Comparison of ENCODE assay signal across 31 cellular contexts in the genomic region with DNA sequence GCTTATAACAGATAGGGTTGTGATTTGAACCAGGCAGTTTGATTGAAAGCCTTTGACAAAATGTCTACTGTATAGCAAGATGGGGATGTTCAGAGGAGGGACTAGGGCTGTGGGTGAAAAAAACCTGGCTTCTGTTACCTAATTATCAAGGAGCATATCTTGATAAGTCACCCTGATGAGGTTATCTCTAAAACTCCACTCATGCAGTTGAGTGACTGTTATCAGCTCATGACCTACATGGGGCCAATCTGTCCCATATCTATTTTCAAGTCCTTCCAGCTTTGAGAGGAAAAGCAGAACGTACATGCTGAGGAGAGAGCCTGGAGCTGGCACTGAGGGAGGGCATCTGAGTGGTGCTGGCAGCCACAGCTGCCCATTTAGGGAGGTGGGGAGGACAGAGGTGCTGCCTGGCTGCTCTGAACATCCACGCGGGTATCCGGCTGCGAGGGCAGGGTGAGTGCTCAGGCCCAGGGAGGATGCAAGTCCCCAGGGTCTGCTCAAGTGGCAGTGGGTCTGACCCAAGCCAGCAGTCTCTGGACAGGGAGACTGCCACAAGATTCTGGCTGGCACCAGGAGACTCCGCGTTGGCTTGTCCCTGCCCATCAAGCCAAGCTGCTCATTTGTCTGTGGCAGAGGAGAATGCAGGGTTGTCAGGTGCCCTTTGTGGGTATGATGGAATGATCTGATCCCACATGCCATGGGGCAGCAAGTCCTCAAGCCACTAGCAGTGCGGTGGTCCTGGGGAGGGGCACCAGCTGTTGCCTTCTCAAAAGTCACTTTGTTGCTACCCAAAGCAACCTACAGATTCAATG. TPM values are rescaled to one million over a fixed set of nuclear protein-coding genes. Genes with fewer than 3 reads are reported as not detected.
DNase-seq lines count a peak whose midpoint lies in the region; ATAC-seq and TF ChIP-seq lines count a peak whose summit lies in the region.
"Had no signal": no experiment of that assay in that cellular context is flagged by ENCODE, and none has a peak within 500 bp of the region (broad histone marks: within the 10 kb centered on the region; RNA-seq: fewer than 3 reads in every experiment).

No MANE protein-coding gene starts in this region.

- H3K9me3 Mint-ChIP-seq in activated T-cell treated with anti-CD3 and anti-CD28 coated beads, Interleukin-2, amount 50 U/mL, for 72 hours: no peaks in the 10 kb centered on the region
- H3K9me3 Mint-ChIP-seq: CD14-positive monocyte; immature natural killer cell; naive B cell; stimulated activated memory B cell treated with anti-CD40 and anti-IgM and Interleukin-4, amounts not matched to agents 10 μg/mL and 1 μg/mL and 100 μg/mL, for 72 hours had no signal

- H4K8ac ChIP-seq in mesenchymal stem cell (ENCODE audit: low read length): no peak overlapping the region

- H3K4me2 ChIP-seq in mesenchymal stem cell (ENCODE audit: low read length, poor library complexity, severe bottlenecking) (no peak overlapping the region), smooth muscle cell (no peak overlapping the region)

- no peak overlapping the region for H3K4me3 ChIP-seq in mesenchymal stem cell (ENCODE audit: insufficient read depth in 1 of 2, low read depth in 1 of 2, low read length in 2 of 2)
- no peak overlapping the region for H3K4me3 ChIP-seq in smooth muscle cell
- H3K4me3 ChIP-seq: dorsolateral prefrontal cortex, gastroesophageal sphincter, left lung, psoas muscle had no signal

- 89% methylated on average over 8 of the region's 8 CpGs for WGBS in mesenchymal stem cell
- 88% methylated on average over 8 of the region's 8 CpGs for WGBS in smooth muscle cell (ENCODE audit: low lambda C conversion rate)

- H3K23ac ChIP-seq in mesenchymal stem cell (ENCODE audit: low read length in 2 of 2): no peak overlapping the region

- peak overlapping the region; percentile 25 for H3K27ac Mint-ChIP-seq in activated T-cell treated with anti-CD3 and anti-CD28 coated beads, Interleukin-2, amount 50 U/mL, for 72 hours
- H3K27ac Mint-ChIP-seq: activated CD8-positive, alpha-beta memory T cell treated with anti-CD3 and anti-CD28 coated beads, Interleukin-2, amount 10 ng/mL, durations not matched to agents 7 days and 5 days; naive B cell; stimulated activated memory B cell treated with anti-CD40 and anti-IgM and Interleukin-4, amounts not matched to agents 10 μg/mL and 1 μg/mL and 100 μg/mL, for 72 hours had no signal

- H3K27me3 ChIP-seq in mesenchymal stem cell (ENCODE audit: control insufficient read depth in 1 of 2, insufficient read depth in 1 of 2, low read length in 2 of 2) (no peaks in the 10 kb centered on the region), smooth muscle cell (ENCODE audit: low read depth) (no peaks in the 10 kb centered on the region)
- H3K27me3 ChIP-seq: brain microvascular endothelial cell, dorsolateral prefrontal cortex, gastroesophageal sphincter, left lung had no signal

- H3K4me3 Mint-ChIP-seq in activated T-cell treated with anti-CD3 and anti-CD28 coated beads, Interleukin-2, amount 50 U/mL, for 72 hours: no peak overlapping the region
- H3K4me3 Mint-ChIP-seq: activated CD8-positive, alpha-beta memory T cell treated with anti-CD3 and anti-CD28 coated beads, Interleukin-2, amount 10 ng/mL, durations not matched to agents 7 days and 5 days; CD14-positive monocyte; immature natural killer cell; naive B cell; stimulated activated memory B cell treated with anti-CD40 and anti-IgM and Interleukin-4, amounts not matched to agents 10 μg/mL and 1 μg/mL and 100 μg/mL, for 72 hours had no signal

- H3K4me1 Mint-ChIP-seq in activated T-cell treated with anti-CD3 and anti-CD28 coated beads, Interleukin-2, amount 50 U/mL, for 72 hours (ENCODE audit: low read depth): peaks cover 17% of the 10 kb centered on the region
- H3K4me1 Mint-ChIP-seq: CD14-positive monocyte; immature natural killer cell; stimulated activated memory B cell treated with anti-CD40 and anti-IgM and Interleukin-4, amounts not matched to agents 10 μg/mL and 1 μg/mL and 100 μg/mL, for 72 hours had no signal

- DNase-seq in activated T-cell treated with anti-CD3 and anti-CD28 coated beads, Interleukin-2, amount 50 U/mL, for 72 hours: no peak
- no peak for DNase-seq in activated T-cell treated with anti-CD3 and anti-CD28 coated beads, Interleukin-2, amount 50 U/mL, for 1 hour
- DNase-seq in erythroblast (lab: John Stamatoyannopoulos, UW) (peak; percentile 24 to 76), mesenchymal stem cell (no peak), smooth muscle cell (lab: John Stamatoyannopoulos, UW; ENCODE audit: unreplicated experiment) (no peak), NOMO-1 (lab: John Stamatoyannopoulos, UW; ENCODE audit: unreplicated experiment in 2 of 2) (no peak)
- DNase-seq in effector CD4-positive, alpha-beta T cell: no peak
- DNase-seq: 8988T; activated CD8-positive, alpha-beta memory T cell treated with anti-CD3 and anti-CD28 coated beads, Interleukin-2, amount 10 ng/mL, durations not matched to agents 7 days and 5 days; activated naive CD4-positive, alpha-beta T cell treated with Interleukin-2 at 50 U/mL for 16 hours; activated T-cell treated with anti-CD3 and anti-CD28 coated beads, Interleukin-2, amount 50 U/mL, for 48 hours; Caco-2; dorsolateral prefrontal cortex; hypothalamus; immature natural killer cell; Karpas-422; left lung; naive B cell; NCI-H2029 treated with DMSO at 0.1 percent for 48 hours; NCI-H69; psoas muscle; SIG-M5; substantia nigra had no signal

- no peaks in the 10 kb centered on the region for H3K79me1 ChIP-seq in mesenchymal stem cell (replicated peaks; ENCODE audit: low read length, poor library complexity, severe bottlenecking)

- no peak for TF ChIP-seq CTCF in smooth muscle cell (IDR thresholded peaks at IDR 0.05; ENCODE audit: borderline replicate concordance, insufficient read depth, poor library complexity, severe bottlenecking)

- H2AK5ac ChIP-seq in mesenchymal stem cell (ENCODE audit: low read length, severe bottlenecking): peak overlapping the region; percentile 65

- peaks cover 0 to 3% of the 10 kb centered on the region in 2 donors for H3K36me3 Mint-ChIP-seq in activated T-cell treated with anti-CD3 and anti-CD28 coated beads, Interleukin-2, amount 50 U/mL, for 72 hours (ENCODE audit: insufficient read depth in 2 of 2)

- H2AFZ ChIP-seq in mesenchymal stem cell (ENCODE audit: low read depth, low read length) (no peak overlapping the region), smooth muscle cell (ENCODE audit: low read depth) (no peak overlapping the region)

- H3K79me2 ChIP-seq in smooth muscle cell (ENCODE audit: low read depth): no peaks in the 10 kb centered on the region

- H4K91ac ChIP-seq in mesenchymal stem cell (ENCODE audit: low read length): no peak overlapping the region

- H3K4me1 ChIP-seq in mesenchymal stem cell (ENCODE audit: control insufficient read depth, insufficient read depth, low read depth, low read length): peaks cover 20% of the 10 kb centered on the region
- H3K4me1 ChIP-seq in smooth muscle cell (ENCODE audit: low read depth): no peaks in the 10 kb centered on the region
- H3K4me1 ChIP-seq: Caco-2, gastroesophageal sphincter, left lung had no signal

- no peak overlapping the region for H3K18ac ChIP-seq in mesenchymal stem cell (ENCODE audit: low read depth in 1 of 2, low read length in 2 of 2)

- H2BK12ac ChIP-seq in mesenchymal stem cell (ENCODE audit: low read length in 2 of 2): no peak overlapping the region

- H3K36me3 ChIP-seq in mesenchymal stem cell (ENCODE audit: control insufficient read depth in 1 of 2, insufficient read depth in 2 of 2, low read depth in 1 of 2, low read length in 2 of 2) (peaks cover 7 to 28% of the 10 kb centered on the region in 2 experiments), smooth muscle cell (ENCODE audit: low read depth) (no peaks in the 10 kb centered on the region)
- H3K36me3 ChIP-seq: brain microvascular endothelial cell had no signal

- H3K27me3 Mint-ChIP-seq in activated T-cell treated with anti-CD3 and anti-CD28 coated beads, Interleukin-2, amount 50 U/mL, for 72 hours (ENCODE audit: low read depth): no peaks in the 10 kb centered on the region
- H3K27me3 Mint-ChIP-seq: activated CD8-positive, alpha-beta memory T cell treated with anti-CD3 and anti-CD28 coated beads, Interleukin-2, amount 10 ng/mL, durations not matched to agents 7 days and 5 days; naive B cell; stimulated activated memory B cell treated with anti-CD40 and anti-IgM and Interleukin-4, amounts not matched to agents 10 μg/mL and 1 μg/mL and 100 μg/mL, for 72 hours had no signal

- ATAC-seq in activated T-cell treated with anti-CD3 and anti-CD28 coated beads, Interleukin-2, amount 50 U/mL, for 72 hours (replicated peaks in 1 of 2): no peak
- ATAC-seq in HG03442 (IDR thresholded peaks at IDR 0.05; ENCODE audit: unreplicated experiment): no peak
- ATAC-seq: activated CD8-positive, alpha-beta memory T cell treated with anti-CD3 and anti-CD28 coated beads, Interleukin-2, amount 10 ng/mL, durations not matched to agents 7 days and 5 days; gastroesophageal sphincter; HepG2; left lung; Panc1; psoas muscle; stimulated activated memory B cell treated with anti-CD40 and anti-IgM and Interleukin-4, amounts not matched to agents 10 μg/mL and 1 μg/mL and 100 μg/mL, for 72 hours had no signal

- H3K27ac ChIP-seq in mesenchymal stem cell (ENCODE audit: low read length, poor library complexity, severe bottlenecking) (no peak overlapping the region), smooth muscle cell (ENCODE audit: low read depth) (peak overlapping the region; percentile 12)
- H3K27ac ChIP-seq: brain microvascular endothelial cell, dorsolateral prefrontal cortex, gastroesophageal sphincter, left lung, psoas muscle had no signal

- no peaks in the 10 kb centered on the region for H3F3A ChIP-seq in smooth muscle cell (ENCODE audit: low read depth)

- no peaks in the 10 kb centered on the region for H4K20me1 ChIP-seq in smooth muscle cell (ENCODE audit: low read depth)

- H2BK5ac ChIP-seq in mesenchymal stem cell (ENCODE audit: low read depth, low read length, poor library complexity, severe bottlenecking): no peak overlapping the region

- H3K4ac ChIP-seq in mesenchymal stem cell (ENCODE audit: low read depth in 1 of 2, low read length in 2 of 2): no peak overlapping the region

- H3K9me3 ChIP-seq in mesenchymal stem cell (ENCODE audit: control insufficient read depth, low read length): peaks cover 6% of the 10 kb centered on the region
- H3K9me3 ChIP-seq in smooth muscle cell (replicated peaks; ENCODE audit: low read depth): no peaks in the 10 kb centered on the region
- H3K9me3 ChIP-seq: Caco-2, gastroesophageal sphincter, left lung, psoas muscle had no signal

- H2BK15ac ChIP-seq in mesenchymal stem cell (ENCODE audit: low read depth, poor library complexity, severe bottlenecking): no peak overlapping the region

- no peak overlapping the region for H3K14ac ChIP-seq in mesenchymal stem cell (ENCODE audit: low read length in 2 of 2)

- no peak for TF ChIP-seq POLR2A in erythroblast (IDR thresholded peaks at IDR 0.05; ENCODE audit: low read length)

- H3K9ac ChIP-seq in mesenchymal stem cell (ENCODE audit: low read length): no peak overlapping the region
- H3K9ac ChIP-seq in smooth muscle cell (ENCODE audit: low read depth): no peak overlapping the region

- no peak overlapping the region for H2BK120ac ChIP-seq in mesenchymal stem cell (ENCODE audit: low read depth, low read length)

RNA-seq across cellular contexts. Expression of a gene that starts 29.2 kb away (rescaled TPM):
- total RNA-seq in activated T-cell treated with anti-CD3 and anti-CD28 coated beads, Interleukin-2, amount 50 U/mL, for 72 hours: 10 to 100 TPM; 25.8 to 28.7 TPM
- 13.9 TPM for polyA plus RNA-seq in mesenchymal stem cell (2013, experiment 1 of 2)
- 12.1 TPM for polyA plus RNA-seq in mesenchymal stem cell (2013, experiment 2 of 2)
- 9.8 and 32.3 TPM in 2 replicates for total RNA-seq in smooth muscle cell
- 31.0 and 51.9 TPM in 2 replicates for polyA plus RNA-seq in smooth muscle cell

RNA-seq across cellular contexts. Expression of a gene that starts 29.4 kb away (rescaled TPM):
- 10 to 100 TPM in 1 of 2 donors, 1 to 10 TPM in 1; 9.7 to 11.0 TPM for total RNA-seq in activated T-cell treated with anti-CD3 and anti-CD28 coated beads, Interleukin-2, amount 50 U/mL, for 72 hours
- polyA plus RNA-seq in mesenchymal stem cell (2013, experiment 1 of 2): 7.1 TPM
- polyA plus RNA-seq in mesenchymal stem cell (2013, experiment 2 of 2): 7.2 TPM
- total RNA-seq in smooth muscle cell: 7.7 and 8.4 TPM in 2 replicates
- 6.1 and 7.5 TPM in 2 replicates for polyA plus RNA-seq in smooth muscle cell

RNA-seq across cellular contexts. Expression of a gene that starts 37.2 kb away (rescaled TPM):
- total RNA-seq in activated T-cell treated with anti-CD3 and anti-CD28 coated beads, Interleukin-2, amount 50 U/mL, for 72 hours: under 1 TPM; 0.39 to 0.43 TPM
- 0.23 TPM for polyA plus RNA-seq in mesenchymal stem cell (2013, experiment 1 of 2)
- polyA plus RNA-seq in mesenchymal stem cell (2013, experiment 2 of 2): 0.25 TPM
- 0.72 TPM in 1 of 2 replicates, not detected in the other for total RNA-seq in smooth muscle cell
- 0.83 and 2.4 TPM in 2 replicates for polyA plus RNA-seq in smooth muscle cell
- total RNA-seq: activated CD8-positive, alpha-beta memory T cell treated with anti-CD3 and anti-CD28 coated beads, Interleukin-2, amount 10 ng/mL, durations not matched to agents 7 days and 5 days; H4 had no signal

RNA-seq across cellular contexts. Expression of a gene that starts 37.6 kb away (rescaled TPM):
- 10 to 100 TPM; 23.7 to 26.9 TPM for total RNA-seq in activated T-cell treated with anti-CD3 and anti-CD28 coated beads, Interleukin-2, amount 50 U/mL, for 72 hours
- 40.1 TPM for polyA plus RNA-seq in mesenchymal stem cell (2013, experiment 1 of 2)
- 35.1 TPM for polyA plus RNA-seq in mesenchymal stem cell (2013, experiment 2 of 2)
- 27.0 and 27.3 TPM in 2 replicates for total RNA-seq in smooth muscle cell
- polyA plus RNA-seq in smooth muscle cell: 20.3 and 37.9 TPM in 2 replicates

Comparison
In these comparisons a context has a peak if more than half of its experiments do, and no peak if none do; other contexts are left out.
1. DNase-seq: peak in erythroblast (2 of 2); none in activated T-cell treated with anti-CD3 and anti-CD28 coated beads, Interleukin-2, amount 50 U/mL, for 72 hours (0 of 2), activated T-cell treated with anti-CD3 and anti-CD28 coated beads, Interleukin-2, amount 50 U/mL, for 1 hour (single experiment), mesenchymal stem cell (single experiment), smooth muscle cell (single experiment), effector CD4-positive, alpha-beta T cell (single experiment) and NOMO-1 (0 of 2).